In genomic region chr12:53561590-53561953, GRCh38 we compare ENCODE assay signal across 7 cellular contexts. TPM values are rescaled to one million over a fixed set of nuclear protein-coding genes. Genes with fewer than 3 reads are reported as not detected.
A peak's percentile ranks its signal among the peaks of the same experiment; 100 is the strongest.
DNase-seq lines count a peak whose midpoint lies in the region; ATAC-seq and TF ChIP-seq lines count a peak whose summit lies in the region.

No MANE protein-coding gene starts in this region.

- H3K9me3 ChIP-seq in Panc1 (ENCODE audit: control insufficient read depth, insufficient read depth, low read depth, low read length) = no peaks in the 10 kb centered on the region

- no peaks in the 10 kb centered on the region for H3K27me3 ChIP-seq in Panc1 (ENCODE audit: control insufficient read depth, insufficient read depth, low read length)

- ATAC-seq in Panc1 (peak; percentile 97), GM21786 (IDR thresholded peaks at IDR 0.05; ENCODE audit: unreplicated experiment) (no peak), sciatic nerve (no peak)

- CTCF ChIA-PET in Panc1 (lab: Charles Lee) = no interaction called here

- in situ Hi-C loops in Panc1 (cut with HindIII; ENCODE audit: low pct_unique_long_range_greater_than_20kb, low sequenced_read_pairs) = no loop called here

- peak overlapping the region in 1 of 2 experiments; percentile 6; a peak in 1 of 4 replicates for H3K4me3 ChIP-seq in Panc1 (ENCODE audit: low read depth in 2 of 2, low read length in 2 of 2)
- H3K4me3 ChIP-seq in skeletal muscle cell (ENCODE audit: low read depth, low read length) = no peak overlapping the region

- POLR2A ChIA-PET in Panc1 (lab: Charles Lee) = no interaction called here

- TF ChIP-seq CTCF in Panc1 (IDR thresholded peaks at IDR 0.05) = no peak

- DNase-seq in H4 (ENCODE audit: low spot score) = peak; percentile 84
- DNase-seq in Panc1 (ENCODE audit: low read depth, low spot score) = peak; percentile 85
- DNase-seq in epidermal melanocyte (ENCODE audit: insufficient read length, low spot score) = peak; percentile 62
- peak; percentile 75 for DNase-seq in skeletal muscle cell (ENCODE audit: low read depth)
- DNase-seq in stimulated activated CD4-positive, alpha-beta T cell treated with anti-CD3 and anti-CD28 coated beads, Interleukin-15, amount 100 ng/mL, for 24 hours = no peak
- no peak for DNase-seq in sciatic nerve (ENCODE audit: low spot score)

- intact Hi-C loops in Panc1 (cut with micrococcal nuclease; ENCODE audit: unreplicated experiment) (loop anchor here (1.0 kb wide), 1 partner anchor 20 kb away; no protein-coding TSS in a partner anchor), sciatic nerve (cut with DNase I) (no loop called here)

- peaks cover 30% of the 10 kb centered on the region for H3K4me1 ChIP-seq in Panc1 (ENCODE audit: control insufficient read depth, insufficient read depth, low read length)

- peak overlapping the region; percentile 55 for H3K27ac ChIP-seq in Panc1 (ENCODE audit: low read length)

- BruUV-seq in Panc1 (replicated peaks; lab: Mats Ljungman, UMichigan) = no TSS peak

- no peaks in the 10 kb centered on the region for H3K36me3 ChIP-seq in Panc1 (ENCODE audit: control insufficient read depth, insufficient read depth, low read length)

RNA-seq across cellular contexts. Expression of gene NPFF, which starts 54.3 kb away (rescaled TPM):
- not detected in 2 replicates for total RNA-seq in H4 (2014; rRNA removed; shearing (Covaris generic))
- total RNA-seq in Panc1 (2021; ENCODE audit: unreplicated experiment) (not detected), sciatic nerve (not detected)
- polyA plus RNA-seq in Panc1 (2012; ENCODE audit: insufficient read length) = not detected

Comparison
In these comparisons a context has a peak if more than half of its experiments do, and no peak if none do; other contexts are left out.
1. DNase-seq: peak in H4 (single experiment), Panc1 (single experiment), epidermal melanocyte (single experiment) and skeletal muscle cell (single experiment); none in stimulated activated CD4-positive, alpha-beta T cell treated with anti-CD3 and anti-CD28 coated beads, Interleukin-15, amount 100 ng/mL, for 24 hours (single experiment) and sciatic nerve (single experiment).